ENCODE assay signal across 7 cellular contexts in the genomic region with DNA sequence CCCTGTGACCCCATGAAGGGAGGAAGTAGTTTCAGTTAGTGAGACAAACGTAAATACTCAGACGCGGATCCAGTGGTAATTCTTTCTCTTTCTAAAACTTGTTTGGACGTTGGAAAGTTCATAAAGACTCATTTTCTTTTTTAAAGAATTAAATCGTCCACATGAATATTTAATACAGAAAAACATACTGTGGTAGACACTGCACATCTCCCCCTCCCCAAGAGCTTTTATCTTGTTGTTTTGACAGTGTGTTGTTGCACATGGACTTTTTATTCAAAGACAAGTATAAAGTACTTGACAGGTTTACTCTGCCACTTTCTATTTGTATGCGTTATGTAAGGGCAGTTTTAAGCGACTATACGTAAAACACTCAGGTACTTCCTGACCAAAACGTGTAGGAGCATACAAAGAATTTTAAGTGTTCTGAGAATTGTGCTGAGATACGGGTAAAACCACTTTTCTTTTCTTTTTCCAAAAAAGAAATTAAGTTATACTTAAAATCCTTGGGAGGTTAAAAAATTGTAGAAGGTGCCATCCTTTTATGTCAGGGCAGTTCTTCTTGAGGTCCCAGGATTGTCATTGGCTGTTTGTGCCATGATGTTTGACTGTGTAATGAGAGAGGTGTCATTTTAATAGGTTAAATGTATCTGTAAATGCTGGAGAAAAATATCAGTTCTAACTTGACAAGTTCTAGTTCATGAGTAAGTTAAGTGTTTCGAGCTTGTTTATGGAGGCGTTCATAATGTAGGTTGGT. TPM values are rescaled to one million over a fixed set of nuclear protein-coding genes. Genes with fewer than 3 reads are reported as not detected.
DNase-seq lines count a peak whose midpoint lies in the region; ATAC-seq and TF ChIP-seq lines count a peak whose summit lies in the region.

No MANE protein-coding gene starts in this region.

- H3K4me1 Mint-ChIP-seq in endothelial cell (ENCODE audit: unreplicated experiment) (peaks cover 14% of the 10 kb centered on the region), nephron progenitor cell (peaks cover 62% of the 10 kb centered on the region)

- H3K4me3 Mint-ChIP-seq in endothelial cell (ENCODE audit: unreplicated experiment) (peak overlapping the region; percentile 96), nephron progenitor cell (peak overlapping the region; percentile 92)

- H3K4me1 ChIP-seq in HUES6 (ENCODE audit: control insufficient read depth, insufficient read depth, low read length): peaks cover 29% of the 10 kb centered on the region

- peak overlapping the region; percentile 96 for H3K4me3 ChIP-seq in HUES6 (ENCODE audit: low read depth, low read length)

- no peak overlapping the region for H3K27ac ChIP-seq in HUES6 (ENCODE audit: low read depth, low read length)

- DNase-seq in ELF-1 (ENCODE audit: low read depth, low spot score) (peak; percentile 10), SHP77 treated with DMSO at 0.1 percent for 48 hours (lab: John Stamatoyannopoulos, UW) (peak; percentile 23), endothelial cell (ENCODE audit: low spot score) (no peak), nephron progenitor cell (no peak), T-helper 9 cell (no peak)

- TF ChIP-seq CTCF in endothelial cell (IDR thresholded peaks at IDR 0.05; ENCODE audit: unreplicated experiment) (no peak), nephron progenitor cell (IDR thresholded peaks at IDR 0.05) (no peak)

- peaks cover 13% of the 10 kb centered on the region for H3K27me3 Mint-ChIP-seq in endothelial cell (ENCODE audit: unreplicated experiment)
- H3K27me3 Mint-ChIP-seq in nephron progenitor cell (ENCODE audit: low read depth, poor library complexity): no peaks in the 10 kb centered on the region

- peak overlapping the region; percentile 91 for H3K9ac ChIP-seq in HUES6 (ENCODE audit: low read length)

- H3K36me3 ChIP-seq in HUES6 (ENCODE audit: control insufficient read depth, insufficient read depth, low read length): no peaks in the 10 kb centered on the region

- no peaks in the 10 kb centered on the region for H3K9me3 Mint-ChIP-seq in endothelial cell (ENCODE audit: unreplicated experiment)
- H3K9me3 Mint-ChIP-seq in nephron progenitor cell: no peaks in the 10 kb centered on the region

- no peaks in the 10 kb centered on the region for H3K9me3 ChIP-seq in HUES6 (ENCODE audit: control insufficient read depth, insufficient read depth, low read depth, low read length)

- peak overlapping the region; percentile 99 for H3K27ac Mint-ChIP-seq in endothelial cell (ENCODE audit: unreplicated experiment)
- H3K27ac Mint-ChIP-seq in nephron progenitor cell: peak overlapping the region; percentile 80

- no peaks in the 10 kb centered on the region for H3K27me3 ChIP-seq in HUES6 (ENCODE audit: control insufficient read depth, insufficient read depth, low read length)

- H3K36me3 Mint-ChIP-seq in endothelial cell (ENCODE audit: low read depth, unreplicated experiment) (peaks cover 6% of the 10 kb centered on the region), nephron progenitor cell (ENCODE audit: low read depth) (no peaks in the 10 kb centered on the region)

- no peak for ATAC-seq in HG02678 (IDR thresholded peaks at IDR 0.05; ENCODE audit: unreplicated experiment)

RNA-seq across cellular contexts. Expression of a gene that starts 1.3 kb away (rescaled TPM):
- 61.5 TPM for total RNA-seq in endothelial cell (ENCODE audit: unreplicated experiment)

Comparison
In these comparisons a context has a peak if more than half of its experiments do, and no peak if none do; other contexts are left out.
1. DNase-seq: peak in ELF-1 (single experiment) and SHP77 treated with DMSO at 0.1 percent for 48 hours (single experiment); none in endothelial cell (single experiment), nephron progenitor cell (single experiment) and T-helper 9 cell (single experiment).